ENCODE assay signal across 40 cellular contexts in genomic region chrX:151776936-151777335, GRCh38. TPM values are rescaled to one million over a fixed set of nuclear protein-coding genes. Genes with fewer than 3 reads are reported as not detected.
"Had no signal": no experiment of that assay in that cellular context is flagged by ENCODE, and none has a peak within 500 bp of the region (broad histone marks: within the 10 kb centered on the region; RNA-seq: fewer than 3 reads in every experiment).

No MANE protein-coding gene starts in this region.

- H3K4me3 ChIP-seq: adrenal gland, body of pancreas, esophagus squamous epithelium, gastroesophageal sphincter had no signal

- H3K27ac Mint-ChIP-seq: activated CD4-positive, alpha-beta memory T cell treated with anti-CD3 and anti-CD28 coated beads for 36 hours; activated CD4-positive, alpha-beta T cell treated with anti-CD3 and anti-CD28 coated beads for 36 hours; activated CD4-positive, alpha-beta T cell treated with anti-CD3 and anti-CD28 coated beads, Interleukin-2, amount 10 ng/mL, durations not matched to agents 24 days and 14 days; activated CD8-positive, alpha-beta memory T cell treated with anti-CD3 and anti-CD28 coated beads, Interleukin-2, amount 10 ng/mL, durations not matched to agents 7 days and 5 days; activated CD8-positive, alpha-beta T cell treated with anti-CD3 and anti-CD28 coated beads, Interleukin-2, amount 10 ng/mL, durations not matched to agents 7 days and 5 days; activated naive CD4-positive, alpha-beta T cell treated with anti-CD3 and anti-CD28 coated beads for 36 hours; activated naive CD4-positive, alpha-beta T cell treated with anti-CD3 and anti-CD28 coated beads, Interleukin-2, amount 50 U/mL, for 24 hours; activated naive CD8-positive, alpha-beta T cell treated with anti-CD3 and anti-CD28 coated beads for 36 hours; activated naive CD8-positive, alpha-beta T cell treated with anti-CD3 and anti-CD28 coated beads, Interleukin-2, amount 50 U/mL, for 24 hours; activated T-helper 1 cell treated with anti-CD3 and anti-CD28 coated beads, Interleukin-12 subunit alpha, Interleukin-12 subunit beta, Interleukin-2, Interleukin-4 antibody, amounts not matched to agents 30 ng/mL and 10 ng/mL and 1 ng/mL, durations not matched to agents 14 hours and 24 hours and 36 hours; activated T-helper 2 cell treated with anti-CD3 and anti-CD28 coated beads, Interferon-gamma antibody, Interleukin-2, Interleukin-4, amounts not matched to agents 10 μg/mL and 5 μg/mL and 100 μg/mL, durations not matched to agents 14 hours and 24 hours and 36 hours; T-helper 17 cell; T-helper 2 cell treated with Interferon-gamma antibody and Interleukin-4, amounts not matched to agents 5 μg/mL and 100 μg/mL, for 36 hours had no signal

- H3K27me3 Mint-ChIP-seq: activated CD4-positive, alpha-beta memory T cell treated with anti-CD3 and anti-CD28 coated beads for 36 hours; activated CD4-positive, alpha-beta T cell treated with anti-CD3 and anti-CD28 coated beads for 36 hours; activated CD4-positive, alpha-beta T cell treated with anti-CD3 and anti-CD28 coated beads, Interleukin-2, amount 10 ng/mL, durations not matched to agents 24 days and 14 days; activated CD8-positive, alpha-beta memory T cell treated with anti-CD3 and anti-CD28 coated beads, Interleukin-2, amount 10 ng/mL, durations not matched to agents 7 days and 5 days; activated naive CD4-positive, alpha-beta T cell treated with anti-CD3 and anti-CD28 coated beads, Interleukin-2, amount 50 U/mL, for 24 hours; activated naive CD8-positive, alpha-beta T cell treated with anti-CD3 and anti-CD28 coated beads for 36 hours; activated naive CD8-positive, alpha-beta T cell treated with anti-CD3 and anti-CD28 coated beads, Interleukin-2, amount 50 U/mL, for 24 hours; T-helper 17 cell had no signal

- H3K27ac ChIP-seq: adrenal gland, body of pancreas, epithelial cell of prostate, esophagus squamous epithelium, gastroesophageal sphincter, WERI-Rb-1 had no signal

- ATAC-seq: activated CD4-positive, alpha-beta T cell treated with anti-CD3 and anti-CD28 coated beads for 36 hours; activated CD8-positive, alpha-beta memory T cell treated with anti-CD3 and anti-CD28 coated beads, Interleukin-2, amount 10 ng/mL, durations not matched to agents 7 days and 5 days; activated CD8-positive, alpha-beta T cell treated with anti-CD3 and anti-CD28 coated beads, Interleukin-2, amount 10 ng/mL, durations not matched to agents 7 days and 5 days; activated naive CD8-positive, alpha-beta T cell treated with anti-CD3 and anti-CD28 coated beads, Interleukin-2, amount 50 U/mL, for 24 hours; body of pancreas; T-helper 17 cell had no signal

- H3K27me3 ChIP-seq: adrenal gland, body of pancreas, esophagus squamous epithelium, gastroesophageal sphincter had no signal

- H3K36me3 Mint-ChIP-seq: activated CD4-positive, alpha-beta memory T cell treated with anti-CD3 and anti-CD28 coated beads for 36 hours; activated CD8-positive, alpha-beta memory T cell treated with anti-CD3 and anti-CD28 coated beads, Interleukin-2, amount 10 ng/mL, durations not matched to agents 7 days and 5 days; activated naive CD4-positive, alpha-beta T cell treated with anti-CD3 and anti-CD28 coated beads, Interleukin-2, amount 50 U/mL, for 24 hours; activated naive CD8-positive, alpha-beta T cell treated with anti-CD3 and anti-CD28 coated beads for 36 hours had no signal

- H3K9me3 Mint-ChIP-seq: activated CD4-positive, alpha-beta memory T cell treated with anti-CD3 and anti-CD28 coated beads for 36 hours; activated CD4-positive, alpha-beta T cell treated with anti-CD3 and anti-CD28 coated beads, Interleukin-2, amount 10 ng/mL, durations not matched to agents 24 days and 14 days; activated naive CD4-positive, alpha-beta T cell treated with anti-CD3 and anti-CD28 coated beads for 36 hours; activated naive CD4-positive, alpha-beta T cell treated with anti-CD3 and anti-CD28 coated beads, Interleukin-2, amount 50 U/mL, for 24 hours; activated naive CD8-positive, alpha-beta T cell treated with anti-CD3 and anti-CD28 coated beads for 36 hours; activated naive CD8-positive, alpha-beta T cell treated with anti-CD3 and anti-CD28 coated beads, Interleukin-2, amount 50 U/mL, for 24 hours; activated T-helper 1 cell treated with anti-CD3 and anti-CD28 coated beads, Interleukin-12 subunit alpha, Interleukin-12 subunit beta, Interleukin-2, Interleukin-4 antibody, amounts not matched to agents 30 ng/mL and 10 ng/mL and 1 ng/mL, durations not matched to agents 14 hours and 24 hours and 36 hours; activated T-helper 2 cell treated with anti-CD3 and anti-CD28 coated beads, Interferon-gamma antibody, Interleukin-2, Interleukin-4, amounts not matched to agents 10 μg/mL and 5 μg/mL and 100 μg/mL, durations not matched to agents 14 hours and 24 hours and 36 hours; T-helper 2 cell treated with Interferon-gamma antibody and Interleukin-4, amounts not matched to agents 5 μg/mL and 100 μg/mL, for 36 hours had no signal

- H3K9me3 ChIP-seq: adrenal gland, body of pancreas, esophagus squamous epithelium, gastroesophageal sphincter had no signal

- H3K4me1 ChIP-seq: adrenal gland, body of pancreas, gastroesophageal sphincter had no signal

- H3K4me3 Mint-ChIP-seq: activated CD4-positive, alpha-beta memory T cell treated with anti-CD3 and anti-CD28 coated beads for 36 hours; activated CD4-positive, alpha-beta T cell treated with anti-CD3 and anti-CD28 coated beads for 36 hours; activated CD4-positive, alpha-beta T cell treated with anti-CD3 and anti-CD28 coated beads, Interleukin-2, amount 10 ng/mL, durations not matched to agents 24 days and 14 days; activated CD8-positive, alpha-beta memory T cell treated with anti-CD3 and anti-CD28 coated beads, Interleukin-2, amount 10 ng/mL, durations not matched to agents 7 days and 5 days; activated CD8-positive, alpha-beta T cell treated with anti-CD3 and anti-CD28 coated beads, Interleukin-2, amount 10 ng/mL, durations not matched to agents 7 days and 5 days; activated naive CD4-positive, alpha-beta T cell treated with anti-CD3 and anti-CD28 coated beads for 36 hours; activated naive CD4-positive, alpha-beta T cell treated with anti-CD3 and anti-CD28 coated beads, Interleukin-2, amount 50 U/mL, for 24 hours; activated naive CD8-positive, alpha-beta T cell treated with anti-CD3 and anti-CD28 coated beads for 36 hours; activated naive CD8-positive, alpha-beta T cell treated with anti-CD3 and anti-CD28 coated beads, Interleukin-2, amount 50 U/mL, for 24 hours; activated T-helper 1 cell treated with anti-CD3 and anti-CD28 coated beads, Interleukin-12 subunit alpha, Interleukin-12 subunit beta, Interleukin-2, Interleukin-4 antibody, amounts not matched to agents 30 ng/mL and 10 ng/mL and 1 ng/mL, durations not matched to agents 14 hours and 24 hours and 36 hours; T-helper 17 cell; T-helper 2 cell treated with Interferon-gamma antibody and Interleukin-4, amounts not matched to agents 5 μg/mL and 100 μg/mL, for 36 hours had no signal

- H3K4me1 Mint-ChIP-seq: activated CD4-positive, alpha-beta T cell treated with anti-CD3 and anti-CD28 coated beads for 36 hours; activated CD4-positive, alpha-beta T cell treated with anti-CD3 and anti-CD28 coated beads, Interleukin-2, amount 10 ng/mL, durations not matched to agents 24 days and 14 days; activated CD8-positive, alpha-beta memory T cell treated with anti-CD3 and anti-CD28 coated beads, Interleukin-2, amount 10 ng/mL, durations not matched to agents 7 days and 5 days; activated naive CD4-positive, alpha-beta T cell treated with anti-CD3 and anti-CD28 coated beads, Interleukin-2, amount 50 U/mL, for 24 hours; activated naive CD8-positive, alpha-beta T cell treated with anti-CD3 and anti-CD28 coated beads for 36 hours; activated naive CD8-positive, alpha-beta T cell treated with anti-CD3 and anti-CD28 coated beads, Interleukin-2, amount 50 U/mL, for 24 hours; T-helper 17 cell had no signal

- H3K36me3 ChIP-seq: adrenal gland, esophagus squamous epithelium, gastroesophageal sphincter, WERI-Rb-1 had no signal

- DNase-seq: activated CD4-positive, alpha-beta memory T cell treated with anti-CD3 and anti-CD28 coated beads for 36 hours; activated CD4-positive, alpha-beta T cell treated with anti-CD3 and anti-CD28 coated beads for 36 hours; activated CD4-positive, alpha-beta T cell treated with anti-CD3 and anti-CD28 coated beads, Interleukin-2, amount 10 ng/mL, durations not matched to agents 24 days and 14 days; activated CD4-positive, CD25-positive, alpha-beta regulatory T cell; activated CD4-positive, CD25-positive, alpha-beta regulatory T cell treated with anti-CD3 and anti-CD28 coated beads, Interleukin-2, amount 50 U/mL, for 72 hours; activated CD8-positive, alpha-beta memory T cell treated with anti-CD3 and anti-CD28 coated beads, Interleukin-2, amount 10 ng/mL, durations not matched to agents 7 days and 5 days; activated CD8-positive, alpha-beta memory T cell treated with anti-CD3 and anti-CD28 coated beads, Interleukin-2, amount 50 U/mL, for 4 hours; activated CD8-positive, alpha-beta T cell treated with anti-CD3 and anti-CD28 coated beads, Interleukin-2, amount 10 ng/mL, durations not matched to agents 7 days and 5 days; activated effector memory CD4-positive, alpha-beta T cell treated with anti-CD3 and anti-CD28 coated beads, Interleukin-2, amount 50 U/mL, for 16 hours; activated naive CD4-positive, alpha-beta T cell treated with anti-CD3 and anti-CD28 coated beads for 36 hours; activated naive CD8-positive, alpha-beta T cell treated with anti-CD3 and anti-CD28 coated beads for 36 hours; activated naive CD8-positive, alpha-beta T cell treated with anti-CD3 and anti-CD28 coated beads, Interleukin-2, amount 50 U/mL, for 24 hours; activated T-cell treated with anti-CD3 and anti-CD28 coated beads, Interleukin-2, amount 50 U/mL, for 1 hour; activated T-cell treated with anti-CD3 and anti-CD28 coated beads, Interleukin-2, amount 50 U/mL, for 48 hours; adrenal gland; amygdala; aorta; body of pancreas; effector CD8-positive, alpha-beta T cell; esophagus squamous epithelium; foreskin melanocyte; head of caudate nucleus; T-helper 1 cell; T-helper 17 cell; T1000; WERI-Rb-1 had no signal

RNA-seq across cellular contexts. Expression of gene CNGA2, which starts 42.4 kb away (rescaled TPM):
- total RNA-seq: activated CD4-positive, alpha-beta memory T cell treated with anti-CD3 and anti-CD28 coated beads for 36 hours; activated CD4-positive, alpha-beta T cell treated with anti-CD3 and anti-CD28 coated beads for 36 hours; activated CD4-positive, alpha-beta T cell treated with anti-CD3 and anti-CD28 coated beads, Interleukin-2, amount 10 ng/mL, durations not matched to agents 24 days and 14 days; activated CD8-positive, alpha-beta memory T cell treated with anti-CD3 and anti-CD28 coated beads for 36 hours; activated CD8-positive, alpha-beta memory T cell treated with anti-CD3 and anti-CD28 coated beads, Interleukin-2, amount 10 ng/mL, durations not matched to agents 7 days and 5 days; activated CD8-positive, alpha-beta T cell treated with anti-CD3 and anti-CD28 coated beads, Interleukin-2, amount 10 ng/mL, durations not matched to agents 7 days and 5 days; activated naive CD4-positive, alpha-beta T cell treated with anti-CD3 and anti-CD28 coated beads for 36 hours; activated naive CD8-positive, alpha-beta T cell treated with anti-CD3 and anti-CD28 coated beads for 36 hours; activated T-helper 1 cell treated with anti-CD3 and anti-CD28 coated beads, Interleukin-12 subunit alpha, Interleukin-12 subunit beta, Interleukin-2, Interleukin-4 antibody, amounts not matched to agents 30 ng/mL and 10 ng/mL and 1 ng/mL, durations not matched to agents 14 hours and 24 hours and 36 hours; activated T-helper 2 cell treated with anti-CD3 and anti-CD28 coated beads, Interferon-gamma antibody, Interleukin-2, Interleukin-4, amounts not matched to agents 10 μg/mL and 5 μg/mL and 100 μg/mL, durations not matched to agents 14 hours and 24 hours and 36 hours; adrenal gland; aorta; body of pancreas; chondrocyte; dermis microvascular lymphatic vessel endothelial cell; endothelial cell of umbilical vein; esophagus squamous epithelium; fibroblast of lung; fibroblast of villous mesenchyme; gastroesophageal sphincter; glomerular endothelial cell; T-helper 17 cell had no signal
- polyA plus RNA-seq: adrenal gland, aorta, endothelial cell of umbilical vein, esophagus, fibroblast of lung had no signal
